9 cellular contexts compared by ENCODE assay signal in genomic region chr6:55617272-55617671, GRCh38. TPM values are rescaled to one million over a fixed set of nuclear protein-coding genes. Genes with fewer than 3 reads are reported as not detected.
DNase-seq lines count a peak whose midpoint lies in the region; ATAC-seq, FAIRE-seq and TF ChIP-seq lines count a peak whose summit lies in the region.
"Had no signal": no experiment of that assay in that cellular context is flagged by ENCODE, and none has a peak within 500 bp of the region (broad histone marks: within the 10 kb centered on the region; RNA-seq: fewer than 3 reads in every experiment).

No MANE protein-coding gene starts in this region.

- no peaks in the 10 kb centered on the region for H3K9me3 ChIP-seq in small intestine (ENCODE audit: control insufficient read depth, low read depth)

- no peaks in the 10 kb centered on the region for H3K27me3 Mint-ChIP-seq in mesothelial cell of epicardium (ENCODE audit: low read depth)

- WGBS in small intestine, 3 donors: 84 to 94% (median 93%) methylated on average over 5 of the region's 5 CpGs

- H3K36me3 ChIP-seq in small intestine (ENCODE audit: control insufficient read depth in 2 of 2, insufficient read depth in 2 of 2, low read length in 2 of 2): no peaks in the 10 kb centered on the region
- H3K36me3 ChIP-seq: BLaER1 treated with 17β-estradiol and CSF1 and Interleukin-3, amounts not matched to agents 10 nM and 100 nM had no signal

- no peaks in the 10 kb centered on the region for H3K4me1 ChIP-seq in small intestine (ENCODE audit: control insufficient read depth in 2 of 2, insufficient read depth in 1 of 2, low read depth in 1 of 2, low read length in 1 of 2)
- H3K4me1 ChIP-seq: BLaER1 treated with 17β-estradiol and CSF1 and Interleukin-3, amounts not matched to agents 10 nM and 100 nM had no signal

- peak; percentile 70 for ATAC-seq in HG02610 (IDR thresholded peaks at IDR 0.05; ENCODE audit: unreplicated experiment)
- ATAC-seq in sciatic nerve: no peak

- H3K27ac Mint-ChIP-seq in mesothelial cell of epicardium: no peak overlapping the region

- peak; percentile 19 for DNase-seq in NCI-H2171 treated with DMSO at 0.1 percent for 48 hours (lab: John Stamatoyannopoulos, UW)
- DNase-seq in NCI-H2171 (lab: John Stamatoyannopoulos, UW): no peak
- DNase-seq in NCI-H69 (lab: John Stamatoyannopoulos, UW): peak; percentile 74
- peak; percentile 6 for DNase-seq in epithelial cell of proximal tubule (ENCODE audit: low read depth)
- peak; percentile 7 for DNase-seq in small intestine
- no peak for DNase-seq in mesothelial cell of epicardium (ENCODE audit: low spot score in 2 of 2, unreplicated experiment in 2 of 2)
- DNase-seq in sciatic nerve (ENCODE audit: low spot score): no peak

- peaks cover 2% of the 10 kb centered on the region for H3K4me1 Mint-ChIP-seq in mesothelial cell of epicardium

- H3K4me3 Mint-ChIP-seq in mesothelial cell of epicardium: no peak overlapping the region

- H3K9me3 Mint-ChIP-seq in mesothelial cell of epicardium: peaks cover 24% of the 10 kb centered on the region

- no peak for FAIRE-seq in small intestine (lab: Jason Lieb, UNC)

- H3K36me3 Mint-ChIP-seq in mesothelial cell of epicardium: peaks cover 7% of the 10 kb centered on the region

- H3K4me3 ChIP-seq in epithelial cell of proximal tubule (ENCODE audit: low read depth, low read length) (no peak overlapping the region), small intestine (ENCODE audit: low read depth in 1 of 2, low read length in 2 of 2) (no peak overlapping the region)
- H3K4me3 ChIP-seq: BLaER1 treated with 17β-estradiol and CSF1 and Interleukin-3, amounts not matched to agents 10 nM and 100 nM had no signal

- intact Hi-C loops in sciatic nerve (cut with DNase I): no loop called here

- no peak overlapping the region for H3K27ac ChIP-seq in small intestine (ENCODE audit: low read depth in 1 of 2, low read length in 1 of 2)
- H3K27ac ChIP-seq: BLaER1 treated with 17β-estradiol and CSF1 and Interleukin-3, amounts not matched to agents 10 nM and 100 nM had no signal

- peak; percentile 82 for TF ChIP-seq CTCF in epithelial cell of proximal tubule (conservative IDR thresholded peaks at IDR 0.05; ENCODE audit: low read depth, low read length)
- no peak for TF ChIP-seq CTCF in mesothelial cell of epicardium (IDR thresholded peaks at IDR 0.05; ENCODE audit: unreplicated experiment)

- no peaks in the 10 kb centered on the region for H3K27me3 ChIP-seq in small intestine (ENCODE audit: control insufficient read depth in 2 of 2, insufficient read depth in 2 of 2, low read length in 2 of 2)
- H3K27me3 ChIP-seq: BLaER1 treated with 17β-estradiol and CSF1 and Interleukin-3, amounts not matched to agents 10 nM and 100 nM had no signal

RNA-seq across cellular contexts. Expression of gene HMGCLL1, which starts 38.3 kb away (rescaled TPM):
- total RNA-seq in epithelial cell of proximal tubule: 0.06 and 1.4 TPM in 2 replicates
- 1 to 10 TPM in 1 of 3 donors, under 1 TPM in 1, not detected in 1; 0.81 to 1.2 TPM for polyA plus RNA-seq in small intestine
- total RNA-seq in mesothelial cell of epicardium: 1.7 to 3.5 TPM (median 2.4 TPM) in 3 replicates
- 3.8 TPM for total RNA-seq in sciatic nerve

Comparison
In these comparisons a context has a peak if more than half of its experiments do, and no peak if none do; other contexts are left out.
1. DNase-seq: peak in NCI-H2171 treated with DMSO at 0.1 percent for 48 hours (single experiment), NCI-H69 (single experiment), epithelial cell of proximal tubule (single experiment) and small intestine (single experiment); none in NCI-H2171 (single experiment), mesothelial cell of epicardium (0 of 2) and sciatic nerve (single experiment).